ENCODE assay signal across 14 cellular contexts in genomic region chr6:16519265-16520242, GRCh38.
A peak's percentile ranks its signal among the peaks of the same experiment; 100 is the strongest.
DNase-seq lines count a peak whose midpoint lies in the region; ATAC-seq, FAIRE-seq and TF ChIP-seq lines count a peak whose summit lies in the region.
"Had no signal": no experiment of that assay in that cellular context is flagged by ENCODE, and none has a peak within 500 bp of the region (broad histone marks: within the 10 kb centered on the region; RNA-seq: fewer than 3 reads in every experiment).

No MANE protein-coding gene starts in this region.

- no peak for ATAC-seq in natural killer cell treated with Interleukin-12 subunit alpha and Interleukin-12 subunit beta and Interleukin-15 and Interleukin-18, amount 100 ng/mL, for 72 hours
- ATAC-seq in natural killer cell: no peak
- peak; percentile 73 for ATAC-seq in left ventricle myocardium superior
- ATAC-seq in HG03280 (IDR thresholded peaks at IDR 0.05; ENCODE audit: unreplicated experiment): no peak
- ATAC-seq: esophagus mucosa had no signal

- peaks cover 9 to 16% of the 10 kb centered on the region in 2 donors for H3K36me3 ChIP-seq in kidney (ENCODE audit: control insufficient read depth in 1 of 2, insufficient read depth in 2 of 2, low read length in 2 of 2)

- H3K27ac Mint-ChIP-seq in natural killer cell treated with Interleukin-12 subunit alpha and Interleukin-12 subunit beta and Interleukin-15 and Interleukin-18, amount 100 ng/mL, for 72 hours: peak overlapping the region in 1 of 2 donors; percentile 2
- no peak overlapping the region for H3K27ac Mint-ChIP-seq in natural killer cell

- peaks cover 39 to 61% of the 10 kb centered on the region in 2 donors for H3K4me1 Mint-ChIP-seq in natural killer cell treated with Interleukin-12 subunit alpha and Interleukin-12 subunit beta and Interleukin-15 and Interleukin-18, amount 100 ng/mL, for 72 hours (ENCODE audit: low read depth in 2 of 2)
- H3K4me1 Mint-ChIP-seq in natural killer cell: peaks cover 47 to 53% of the 10 kb centered on the region in 2 donors

- no peak for FAIRE-seq in kidney (lab: Jason Lieb, UNC)
- FAIRE-seq: H54 had no signal

- H3K27ac ChIP-seq in kidney (ENCODE audit: low read depth in 2 of 2, low read length in 2 of 2) (no peak overlapping the region), coronary artery (no peak overlapping the region)
- H3K27ac ChIP-seq: ascending aorta, neutrophil had no signal

- intact Hi-C loops in natural killer cell (cut with micrococcal nuclease) (loop anchor here (10.0 kb wide), 1 partner anchor 445 kb away; no protein-coding TSS in a partner anchor), left ventricle myocardium superior (cut with micrococcal nuclease) (no loop called here), kidney (cut with DNase I) (loop anchor here (10.0 kb wide), 1 partner anchor 245 kb away; the partner anchor contains the start of gene ATXN1)

- H3K9me3 Mint-ChIP-seq in natural killer cell treated with Interleukin-12 subunit alpha and Interleukin-12 subunit beta and Interleukin-15 and Interleukin-18, amount 100 ng/mL, for 72 hours: no peaks in the 10 kb centered on the region
- H3K9me3 Mint-ChIP-seq in natural killer cell: no peaks in the 10 kb centered on the region
- H3K9me3 Mint-ChIP-seq: immature natural killer cell had no signal

- no peaks in the 10 kb centered on the region for H3K4me1 ChIP-seq in kidney (ENCODE audit: control insufficient read depth in 1 of 2, insufficient read depth in 1 of 2, low read depth in 1 of 2, low read length in 2 of 2)

- TF ChIP-seq CTCF in natural killer cell (IDR thresholded peaks at IDR 0.05) (no peak), kidney (IDR thresholded peaks at IDR 0.05; ENCODE audit: borderline replicate concordance, extremely low read depth, insufficient read depth) (no peak), coronary artery (IDR thresholded peaks at IDR 0.05) (no peak)

- H3K36me3 Mint-ChIP-seq in natural killer cell treated with Interleukin-12 subunit alpha and Interleukin-12 subunit beta and Interleukin-15 and Interleukin-18, amount 100 ng/mL, for 72 hours: peaks cover 4% of the 10 kb centered on the region
- no peaks in the 10 kb centered on the region for H3K36me3 Mint-ChIP-seq in natural killer cell

- H3K4me3 Mint-ChIP-seq in natural killer cell treated with Interleukin-12 subunit alpha and Interleukin-12 subunit beta and Interleukin-15 and Interleukin-18, amount 100 ng/mL, for 72 hours: peak overlapping the region; percentile 40
- H3K4me3 Mint-ChIP-seq in natural killer cell: no peak overlapping the region
- H3K4me3 Mint-ChIP-seq: immature natural killer cell had no signal

- H3K9ac ChIP-seq in kidney (ENCODE audit: low read length in 2 of 2): no peak overlapping the region

- H3K27me3 Mint-ChIP-seq in natural killer cell treated with Interleukin-12 subunit alpha and Interleukin-12 subunit beta and Interleukin-15 and Interleukin-18, amount 100 ng/mL, for 72 hours: no peaks in the 10 kb centered on the region
- no peaks in the 10 kb centered on the region for H3K27me3 Mint-ChIP-seq in natural killer cell (ENCODE audit: low read depth in 2 of 2)

- H3K4me3 ChIP-seq in kidney (ENCODE audit: low read length in 2 of 2) (no peak overlapping the region), coronary artery (no peak overlapping the region)
- H3K4me3 ChIP-seq: ascending aorta had no signal

- H3K9me3 ChIP-seq in kidney (ENCODE audit: control insufficient read depth in 1 of 2, low read length in 2 of 2): no peaks in the 10 kb centered on the region
- H3K9me3 ChIP-seq: ascending aorta, neutrophil had no signal

- DNase-seq in natural killer cell treated with Interleukin-12 subunit alpha and Interleukin-12 subunit beta and Interleukin-15 and Interleukin-18, amount 100 ng/mL, for 72 hours (ENCODE audit: low spot score): no peak
- DNase-seq in natural killer cell (no peak), RPMI7951 (ENCODE audit: low read depth) (peak; percentile 60), left ventricle myocardium superior (no peak), kidney (no peak), AG08395 (ENCODE audit: low spot score) (no peak), coronary artery (ENCODE audit: low spot score) (no peak)
- DNase-seq: immature natural killer cell; stimulated activated CD4-positive, alpha-beta T cell treated with anti-CD3 and anti-CD28 coated beads, Interleukin-2, amount 100 ng/mL, for 48 hours had no signal
